Comparison of ENCODE assay signal across 20 cellular contexts in genomic region chr13:24041822-24042221, GRCh38.
"Had no signal": no experiment of that assay in that cellular context is flagged by ENCODE, and none has a peak within 500 bp of the region (broad histone marks: within the 10 kb centered on the region; RNA-seq: fewer than 3 reads in every experiment).

No MANE protein-coding gene starts in this region.

- H3K4me1 ChIP-seq: prostate gland, right atrium auricular region had no signal

- H3K4me3 ChIP-seq: mucosa of descending colon, ovary, prostate gland, right atrium auricular region, tibial nerve had no signal

- H3K36me3 ChIP-seq: neutrophil, ovary, prostate gland, right atrium auricular region, tibial nerve had no signal

- H3K27ac Mint-ChIP-seq: activated CD4-positive, alpha-beta memory T cell treated with anti-CD3 and anti-CD28 coated beads for 36 hours; activated naive CD4-positive, alpha-beta T cell treated with anti-CD3 and anti-CD28 coated beads, Interleukin-2, amount 10 ng/mL, durations not matched to agents 7 days and 5 days had no signal

- H3K27ac ChIP-seq: neutrophil, ovary, prostate gland, right atrium auricular region had no signal

- H3K9me3 ChIP-seq: neutrophil, ovary, prostate gland had no signal

- H3K27me3 Mint-ChIP-seq: activated naive CD4-positive, alpha-beta T cell treated with anti-CD3 and anti-CD28 coated beads, Interleukin-2, amount 10 ng/mL, durations not matched to agents 7 days and 5 days had no signal

- H3K4me3 Mint-ChIP-seq: activated CD4-positive, alpha-beta memory T cell treated with anti-CD3 and anti-CD28 coated beads for 36 hours; activated naive CD4-positive, alpha-beta T cell treated with anti-CD3 and anti-CD28 coated beads, Interleukin-2, amount 10 ng/mL, durations not matched to agents 7 days and 5 days; activated T-cell treated with anti-CD3 and anti-CD28 coated beads, Interleukin-2, amount 50 U/mL, for 72 hours had no signal

- ATAC-seq: activated T-cell treated with anti-CD3 and anti-CD28 coated beads, Interleukin-2, amount 50 U/mL, for 72 hours; mucosa of descending colon; stimulated activated naive CD8-positive, alpha-beta T cell treated with anti-CD3 and anti-CD28 coated beads, Interleukin-15, Interleukin-2, amounts not matched to agents 100 U/mL and 50 U/mL, for 24 hours had no signal

- H3K36me3 Mint-ChIP-seq: activated naive CD4-positive, alpha-beta T cell treated with anti-CD3 and anti-CD28 coated beads, Interleukin-2, amount 10 ng/mL, durations not matched to agents 7 days and 5 days had no signal

- DNase-seq: activated CD4-positive, alpha-beta memory T cell treated with anti-CD3 and anti-CD28 coated beads for 36 hours; activated CD4-positive, alpha-beta T cell treated with anti-CD3 and anti-CD28 coated beads for 48 hours; activated effector memory CD4-positive, alpha-beta T cell treated with anti-CD3 and anti-CD28 coated beads, Interleukin-2, amount 50 U/mL, for 16 hours; activated naive CD4-positive, alpha-beta T cell treated with anti-CD3 and anti-CD28 coated beads, Interleukin-2, amount 10 ng/mL, durations not matched to agents 7 days and 5 days; activated T-cell treated with anti-CD3 and anti-CD28 coated beads, Interleukin-2, amount 50 U/mL, for 72 hours; amygdala; effector CD4-positive, alpha-beta T cell; erythroblast; foreskin fibroblast; kidney glomerular epithelial cell; mesendoderm; mucosa of descending colon; ovary; stimulated activated CD4-positive, alpha-beta T cell treated with anti-CD3 and anti-CD28 coated beads, Interleukin-12 subunit alpha, Interleukin-12 subunit beta, amount 100 ng/mL, for 4 hours; stimulated activated CD4-positive, alpha-beta T cell treated with anti-CD3 and anti-CD28 coated beads, Interleukin-4, amount 100 ng/mL, for 4 hours; stimulated activated naive CD8-positive, alpha-beta T cell treated with anti-CD3 and anti-CD28 coated beads, Interleukin-15, Interleukin-2, amounts not matched to agents 100 U/mL and 50 U/mL, for 24 hours had no signal
